18 cellular contexts compared by ENCODE assay signal in the genomic region with DNA sequence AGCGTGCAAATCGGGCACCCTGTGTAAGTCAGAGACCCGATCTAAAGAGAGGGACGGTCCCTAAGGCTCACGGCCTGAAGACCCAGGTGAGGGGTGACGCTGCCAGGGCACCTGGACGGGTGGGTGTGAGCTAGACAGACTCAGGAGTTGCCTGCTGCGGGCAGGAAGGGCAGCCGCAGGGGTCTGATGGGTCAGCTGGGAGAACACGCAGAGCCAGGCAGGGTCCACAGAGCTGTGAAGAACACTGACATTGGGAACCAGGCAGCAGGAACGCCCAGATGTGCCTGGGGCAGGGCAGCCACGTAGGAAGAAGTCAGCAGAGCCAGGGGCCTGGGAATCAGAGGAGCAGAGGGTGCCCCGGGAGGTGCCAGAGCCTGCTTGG.
"Had no signal": no experiment of that assay in that cellular context is flagged by ENCODE, and none has a peak within 500 bp of the region (broad histone marks: within the 10 kb centered on the region; RNA-seq: fewer than 3 reads in every experiment).

No MANE protein-coding gene starts in this region.

- DNase-seq: activated CD8-positive, alpha-beta memory T cell treated with anti-CD3 and anti-CD28 coated beads for 24 hours; activated CD8-positive, alpha-beta memory T cell treated with anti-CD3 and anti-CD28 coated beads, Interleukin-2, amount 50 U/mL, for 48 hours; activated gamma-delta T cell; gastrocnemius medialis; left ventricle myocardium inferior; naive thymus-derived CD8-positive, alpha-beta T cell; occipital lobe; small intestine; stimulated activated CD4-positive, alpha-beta T cell treated with anti-CD3 and anti-CD28 coated beads, Interleukin-4, amount 100 ng/mL, for 1 hour; testis had no signal

- H3K4me3 ChIP-seq: dorsolateral prefrontal cortex, gastrocnemius medialis, heart left ventricle, left ventricle myocardium inferior, right atrium auricular region, testis had no signal

- H3K36me3 ChIP-seq: gastrocnemius medialis, left ventricle myocardium inferior had no signal

- H3K4me1 ChIP-seq: gastrocnemius medialis, testis had no signal

- H3K27me3 Mint-ChIP-seq: activated naive CD8-positive, alpha-beta T cell; memory B cell; naive thymus-derived CD8-positive, alpha-beta T cell; stimulated activated naive CD8-positive, alpha-beta T cell treated with anti-CD3 and anti-CD28 coated beads, Interleukin-15, amount 100 ng/mL, for 72 hours; type B pancreatic cell had no signal

- H3K27ac ChIP-seq: dorsolateral prefrontal cortex, gastrocnemius medialis, left ventricle myocardium inferior, right atrium auricular region, testis had no signal

- H3K9me3 ChIP-seq: gastrocnemius medialis, heart left ventricle, left ventricle myocardium inferior, right atrium auricular region, testis had no signal

- H3K27ac Mint-ChIP-seq: activated naive CD8-positive, alpha-beta T cell; memory B cell; stimulated activated naive CD8-positive, alpha-beta T cell treated with anti-CD3 and anti-CD28 coated beads, Interleukin-15, amount 100 ng/mL, for 72 hours; type B pancreatic cell had no signal

- ATAC-seq: activated CD4-positive, CD25-positive, alpha-beta regulatory T cell treated with anti-CD3 and anti-CD28 coated beads, Interleukin-2, amount 50 U/mL, for 24 hours; naive thymus-derived CD8-positive, alpha-beta T cell had no signal

- H3K4me3 Mint-ChIP-seq: activated naive CD8-positive, alpha-beta T cell; memory B cell; naive thymus-derived CD8-positive, alpha-beta T cell; stimulated activated naive CD8-positive, alpha-beta T cell treated with anti-CD3 and anti-CD28 coated beads, Interleukin-15, amount 100 ng/mL, for 72 hours; type B pancreatic cell had no signal

- H3K27me3 ChIP-seq: dorsolateral prefrontal cortex, gastrocnemius medialis, heart left ventricle, right atrium auricular region, testis had no signal

- H3K9me3 Mint-ChIP-seq: memory B cell; naive thymus-derived CD8-positive, alpha-beta T cell; stimulated activated naive CD8-positive, alpha-beta T cell treated with anti-CD3 and anti-CD28 coated beads, Interleukin-15, amount 100 ng/mL, for 72 hours; type B pancreatic cell had no signal

- H3K36me3 Mint-ChIP-seq: memory B cell; naive thymus-derived CD8-positive, alpha-beta T cell had no signal
